In genomic region chr3:196872316-196872715, GRCh38 we compare ENCODE assay signal across 25 cellular contexts. TPM values are rescaled to one million over a fixed set of nuclear protein-coding genes. Genes with fewer than 3 reads are reported as not detected.
DNase-seq lines count a peak whose midpoint lies in the region; ATAC-seq, FAIRE-seq and TF ChIP-seq lines count a peak whose summit lies in the region.
"Had no signal": no experiment of that assay in that cellular context is flagged by ENCODE, and none has a peak within 500 bp of the region (broad histone marks: within the 10 kb centered on the region; RNA-seq: fewer than 3 reads in every experiment).

No MANE protein-coding gene starts in this region.

- no peak overlapping the region for H4K12ac ChIP-seq in trophoblast cell (ENCODE audit: low read depth, low read length)

- H3K36me3 Mint-ChIP-seq in CD4-positive, alpha-beta T cell (ENCODE audit: low read depth) = peaks cover 18% of the 10 kb centered on the region
- H3K36me3 Mint-ChIP-seq in astrocyte (ENCODE audit: low read depth, unreplicated experiment) = no peaks in the 10 kb centered on the region

- peaks cover 53% of the 10 kb centered on the region for H3K4me1 Mint-ChIP-seq in CD4-positive, alpha-beta T cell (ENCODE audit: low read depth)
- H3K4me1 Mint-ChIP-seq in astrocyte (ENCODE audit: low read depth, unreplicated experiment) = peaks cover 13% of the 10 kb centered on the region

- H4K91ac ChIP-seq in trophoblast cell (ENCODE audit: low read depth, low read length) = no peak overlapping the region

- H3K4me2 ChIP-seq in astrocyte (ENCODE audit: low read length) (peak overlapping the region; percentile 23), trophoblast cell (ENCODE audit: low read length) (no peak overlapping the region)
- H3K4me2 ChIP-seq: A549, PC-9 had no signal

- peaks cover 8% of the 10 kb centered on the region for H3K4me1 ChIP-seq in astrocyte (ENCODE audit: insufficient read depth, low read length)
- peaks cover 6 to 12% of the 10 kb centered on the region in 2 experiments for H3K4me1 ChIP-seq in trophoblast cell (ENCODE audit: control insufficient read depth in 1 of 2, insufficient read depth in 2 of 2, low read length in 2 of 2)

- H3K23ac ChIP-seq in trophoblast cell (ENCODE audit: low read length) = no peak overlapping the region

- H3K9me3 Mint-ChIP-seq in CD4-positive, alpha-beta T cell = no peaks in the 10 kb centered on the region
- H3K9me3 Mint-ChIP-seq in astrocyte (ENCODE audit: unreplicated experiment) = no peaks in the 10 kb centered on the region

- no CpG with 5 or more reads among the region's 4 CpGs for WGBS in trophoblast cell (ENCODE audit: extremely low coverage, insufficient coverage, insufficient read length)

- no peak for ATAC-seq in CD4-positive, alpha-beta T cell (ENCODE audit: poor library complexity)
- ATAC-seq in GM18868 (IDR thresholded peaks at IDR 0.05; ENCODE audit: unreplicated experiment) = no peak
- ATAC-seq: A549, HepG2, SK-N-SH treated with all-trans-retinoic acid at 6 μM for 48 hours had no signal

- peak overlapping the region; percentile 54 for H3K4me3 Mint-ChIP-seq in CD4-positive, alpha-beta T cell
- no peak overlapping the region for H3K4me3 Mint-ChIP-seq in astrocyte (ENCODE audit: unreplicated experiment)
- H3K4me3 Mint-ChIP-seq: CD14-positive monocyte had no signal

- CTCF ChIA-PET in CD4-positive, alpha-beta T cell (lab: Charles Lee) = interaction anchor here (0.8 kb wide), 1 partner anchor 13 kb away, joined by 3 read pairs; no protein-coding TSS in a partner anchor

- no peaks in the 10 kb centered on the region for H3K9me3 ChIP-seq in CD4-positive, alpha-beta T cell (ENCODE audit: control insufficient read depth, low read length)
- H3K9me3 ChIP-seq in astrocyte (ENCODE audit: insufficient read depth, low read depth, low read length) (no peaks in the 10 kb centered on the region), trophoblast cell (ENCODE audit: insufficient read depth, low read depth, low read length) (no peaks in the 10 kb centered on the region)
- H3K9me3 ChIP-seq: A549 had no signal

- H3K9ac ChIP-seq in astrocyte (ENCODE audit: low read length) (no peak overlapping the region), trophoblast cell (ENCODE audit: low read length) (no peak overlapping the region)

- DNase-seq in CD4-positive, alpha-beta T cell = no peak
- DNase-seq in astrocyte (ENCODE audit: low read depth) (peak; percentile 32), fibroblast of peridontal ligament (ENCODE audit: extremely low read depth) (peak; percentile 45), trophoblast cell (no peak), ACHN (no peak), NOMO-1 treated with DMSO at 0.1 percent for 48 hours (lab: John Stamatoyannopoulos, UW; ENCODE audit: unreplicated experiment) (no peak), HPDE6-E6E7 (ENCODE audit: extremely low spot score) (no peak)
- DNase-seq: DMS79 treated with DMSO at 0.1 percent for 48 hours, GOT3, KG1, NCI-H1417 treated with DMSO at 0.1 percent for 48 hours, NCI-H187 treated with DMSO at 0.1 percent for 48 hours, NCI-H2227 treated with DMSO at 0.1 percent for 48 hours, NCI-H510A treated with DMSO at 0.1 percent for 48 hours, NCI-H82, PC-9, SIG-M5 had no signal

- no peak overlapping the region for H2AK5ac ChIP-seq in trophoblast cell (ENCODE audit: low read length)

- H3K79me2 ChIP-seq in astrocyte (ENCODE audit: insufficient read depth, low read length) = peaks cover 95% of the 10 kb centered on the region
- H3K79me2 ChIP-seq in trophoblast cell (ENCODE audit: control insufficient read depth, insufficient read depth, low read length, poor library complexity) = peaks cover 19% of the 10 kb centered on the region

- H3K4me3 ChIP-seq in astrocyte (ENCODE audit: insufficient read depth, low read depth, low read length) (no peak overlapping the region), trophoblast cell (ENCODE audit: low read depth, low read length) (no peak overlapping the region)
- H3K4me3 ChIP-seq: A549, PC-9 had no signal

- no peak for FAIRE-seq in astrocyte (lab: Jason Lieb, UNC)
- FAIRE-seq: A549, G401.6, GM19239, HepG2 had no signal

- peaks cover 78% of the 10 kb centered on the region for H4K20me1 ChIP-seq in astrocyte (ENCODE audit: insufficient read depth, low read length)

- in situ Hi-C loops in ACHN (cut with HindIII; ENCODE audit: low pct_ligation_motif_present, low pct_unique_long_range_greater_than_20kb, low sequenced_read_pairs) = no loop called here

- no peak overlapping the region for H2BK12ac ChIP-seq in trophoblast cell (ENCODE audit: low read length)

- H2BK5ac ChIP-seq in trophoblast cell (ENCODE audit: low read depth, low read length, poor library complexity) = no peak overlapping the region

- H3K4ac ChIP-seq in trophoblast cell (ENCODE audit: low read depth, low read length) = peak overlapping the region; percentile 29

- H3K27ac ChIP-seq in CD4-positive, alpha-beta T cell (ENCODE audit: low read depth, low read length) = no peak overlapping the region
- H3K27ac ChIP-seq in astrocyte (ENCODE audit: low read depth, low read length) = no peak overlapping the region
- no peak overlapping the region for H3K27ac ChIP-seq in trophoblast cell (ENCODE audit: low read depth, low read length)
- H3K27ac ChIP-seq: A549, PC-9, RWPE1 had no signal

- no peak for TF ChIP-seq CTCF in CD4-positive, alpha-beta T cell (IDR thresholded peaks at IDR 0.05)
- no peak for TF ChIP-seq CTCF in astrocyte (IDR thresholded peaks at IDR 0.05; ENCODE audit: insufficient read depth, low read depth, low read length)

- H3K27ac Mint-ChIP-seq in CD4-positive, alpha-beta T cell = no peak overlapping the region
- peak overlapping the region; percentile 18 for H3K27ac Mint-ChIP-seq in astrocyte (ENCODE audit: unreplicated experiment)

- intact Hi-C loops in CD4-positive, alpha-beta T cell (cut with DNase I, micrococcal nuclease) = no loop called here

- H2BK120ac ChIP-seq in trophoblast cell (ENCODE audit: insufficient read depth, low read length, poor library complexity) = no peak overlapping the region

- POLR2A ChIA-PET in CD4-positive, alpha-beta T cell (lab: Charles Lee) = interaction anchor here (0.5 kb wide), 1 partner anchor 56 kb away, joined by 3 read pairs; no protein-coding TSS in a partner anchor

- H3K36me3 ChIP-seq in astrocyte (ENCODE audit: insufficient read depth, low read length) (no peaks in the 10 kb centered on the region), trophoblast cell (ENCODE audit: control insufficient read depth in 1 of 2, insufficient read depth in 2 of 2, low read length in 2 of 2) (peaks cover 3 to 8% of the 10 kb centered on the region in 2 experiments)

- H3K14ac ChIP-seq in trophoblast cell (ENCODE audit: low read length) = no peak overlapping the region

- no peaks in the 10 kb centered on the region for H3K27me3 Mint-ChIP-seq in CD4-positive, alpha-beta T cell
- H3K27me3 Mint-ChIP-seq in astrocyte (ENCODE audit: low read depth, unreplicated experiment) = no peaks in the 10 kb centered on the region

- H2AFZ ChIP-seq in astrocyte (ENCODE audit: low read depth, low read length) (no peak overlapping the region), trophoblast cell (ENCODE audit: insufficient read depth, low read length, poor library complexity) (no peak overlapping the region)
- H2AFZ ChIP-seq: PC-9 had no signal

- peaks cover 9% of the 10 kb centered on the region for H3K79me1 ChIP-seq in trophoblast cell (ENCODE audit: low read length)

- no peak overlapping the region for H3K18ac ChIP-seq in trophoblast cell (ENCODE audit: low read length)

- no peak overlapping the region for H4K8ac ChIP-seq in trophoblast cell (ENCODE audit: low read depth, low read length)

- H3K27me3 ChIP-seq in CD4-positive, alpha-beta T cell (ENCODE audit: control insufficient read depth, insufficient read depth, low read length) = no peaks in the 10 kb centered on the region
- no peaks in the 10 kb centered on the region for H3K27me3 ChIP-seq in astrocyte (ENCODE audit: insufficient read depth, low read length)
- H3K27me3 ChIP-seq in trophoblast cell (ENCODE audit: insufficient read depth, low read length) = no peaks in the 10 kb centered on the region

RNA-seq across cellular contexts. Expression of gene SENP5, which starts 4.6 kb away (rescaled TPM):
- total RNA-seq in CD4-positive, alpha-beta T cell = 10 to 100 TPM; 62.7 to 64.7 TPM
- total RNA-seq in astrocyte = 44.8 and 47.7 TPM in 2 replicates
- polyA plus RNA-seq in trophoblast cell (2013) = 26.2 and 27.3 TPM in 2 replicates

Comparison
In these comparisons a context has a peak if more than half of its experiments do, and no peak if none do; other contexts are left out.
1. DNase-seq: peak in astrocyte (single experiment) and fibroblast of peridontal ligament (single experiment); none in CD4-positive, alpha-beta T cell (0 of 10), trophoblast cell (0 of 2), ACHN (single experiment), NOMO-1 treated with DMSO at 0.1 percent for 48 hours (single experiment) and HPDE6-E6E7 (single experiment).